Comparison of ENCODE assay signal across 9 cellular contexts in the genomic region with DNA sequence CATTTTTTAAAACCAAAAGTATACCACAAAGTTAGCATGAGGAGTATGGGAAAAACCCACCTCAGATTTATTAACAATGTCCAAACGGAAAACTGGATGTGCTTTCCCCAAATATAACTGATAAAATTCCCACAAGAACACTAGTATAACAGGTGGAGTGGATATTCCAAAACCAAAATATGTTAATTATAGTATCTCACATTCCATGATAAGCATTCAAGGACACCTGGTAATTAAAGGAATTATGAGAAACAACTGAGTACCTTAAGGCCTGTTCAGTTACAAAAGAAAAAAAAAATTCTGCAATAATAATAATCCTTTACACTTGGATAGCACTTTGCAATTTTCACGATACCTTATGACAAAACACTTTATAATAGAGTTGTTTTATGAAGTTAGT. TPM values are rescaled to one million over a fixed set of nuclear protein-coding genes. Genes with fewer than 3 reads are reported as not detected.
DNase-seq lines count a peak whose midpoint lies in the region; FAIRE-seq and TF ChIP-seq lines count a peak whose summit lies in the region.
"Had no signal": no experiment of that assay in that cellular context is flagged by ENCODE, and none has a peak within 500 bp of the region (broad histone marks: within the 10 kb centered on the region; RNA-seq: fewer than 3 reads in every experiment).

No MANE protein-coding gene starts in this region.

- no peak overlapping the region for H3K27ac Mint-ChIP-seq in activated T-helper 1 cell treated with anti-CD3 and anti-CD28 coated beads, Interleukin-12 subunit alpha, Interleukin-12 subunit beta, Interleukin-2, Interleukin-4 antibody, amounts not matched to agents 30 ng/mL and 10 ng/mL and 1 ng/mL, durations not matched to agents 14 hours and 24 hours and 36 hours

- POLR2A ChIA-PET in A673 (lab: Charles Lee; ENCODE audit: low non-redundant PET), result no interaction called here

- H3K4me2 ChIP-seq in keratinocyte (ENCODE audit: control insufficient read depth, extremely low read depth, insufficient read depth, low read depth, low read length), result peak overlapping the region; percentile 62

- H3K4me3 ChIP-seq in A673 (ENCODE audit: low read depth, low read length, poor library complexity, severe bottlenecking), result peak overlapping the region; percentile 74
- H3K4me3 ChIP-seq in GM12875 (ENCODE audit: low read depth, low read length), result peak overlapping the region; percentile 89
- H3K4me3 ChIP-seq in keratinocyte (ENCODE audit: control insufficient read depth in 2 of 3, extremely low read depth in 1 of 3, insufficient read depth in 2 of 3, low read depth in 1 of 3, low read length in 3 of 3), result no peak overlapping the region

- H3K27me3 Mint-ChIP-seq in activated T-helper 1 cell treated with anti-CD3 and anti-CD28 coated beads, Interleukin-12 subunit alpha, Interleukin-12 subunit beta, Interleukin-2, Interleukin-4 antibody, amounts not matched to agents 30 ng/mL and 10 ng/mL and 1 ng/mL, durations not matched to agents 14 hours and 24 hours and 36 hours (ENCODE audit: insufficient read depth), result no peaks in the 10 kb centered on the region

- CTCF ChIA-PET in A673 (lab: Charles Lee), result interaction anchor here (0.9 kb wide), 1 partner anchor 131 kb away, joined by 3 read pairs; no protein-coding TSS in a partner anchor

- TF ChIP-seq CTCF in A673 (conservative IDR thresholded peaks at IDR 0.05; ENCODE audit: low read depth, low read length) (no peak), GM12875 (IDR thresholded peaks at IDR 0.05; ENCODE audit: borderline replicate concordance, insufficient read depth, low read depth, low read length) (no peak), keratinocyte (optimal IDR thresholded peaks at IDR 0.05 in 1 of 3, IDR thresholded peaks at IDR 0.05 in 1 of 3, conservative IDR thresholded peaks at IDR 0.05 in 1 of 3; ENCODE audit: extremely low read depth in 1 of 3, insufficient read depth in 2 of 3, low read length in 3 of 3) (no peak)

- H3K27me3 ChIP-seq in A673 (replicated peaks; ENCODE audit: insufficient read depth, low read depth, low read length, poor library complexity), result no peaks in the 10 kb centered on the region
- no peaks in the 10 kb centered on the region for H3K27me3 ChIP-seq in keratinocyte (ENCODE audit: control insufficient read depth, extremely low read depth, insufficient read depth, low read length)

- in situ Hi-C loops in ACHN (cut with HindIII; ENCODE audit: low pct_ligation_motif_present, low pct_unique_long_range_greater_than_20kb, low sequenced_read_pairs), result no loop called here

- H3K36me3 Mint-ChIP-seq in activated T-helper 1 cell treated with anti-CD3 and anti-CD28 coated beads, Interleukin-12 subunit alpha, Interleukin-12 subunit beta, Interleukin-2, Interleukin-4 antibody, amounts not matched to agents 30 ng/mL and 10 ng/mL and 1 ng/mL, durations not matched to agents 14 hours and 24 hours and 36 hours (ENCODE audit: low read depth), result no peaks in the 10 kb centered on the region

- H3K9ac ChIP-seq in keratinocyte (ENCODE audit: control insufficient read depth, extremely low read depth, insufficient read depth, low read length), result no peak overlapping the region

- no peak overlapping the region for H2AFZ ChIP-seq in keratinocyte (ENCODE audit: control insufficient read depth, low read length)

- no peak overlapping the region for H3K27ac ChIP-seq in A673 (ENCODE audit: low read depth, low read length, poor library complexity, severe bottlenecking)
- H3K27ac ChIP-seq in keratinocyte (ENCODE audit: control insufficient read depth, insufficient read depth, low read length), result no peak overlapping the region

- dilution Hi-C loops in keratinocyte (cut with MboI; ENCODE audit: extremely low pct_ligation_motif_present, low sequenced_read_pairs), result no loop called here

- H3K4me3 Mint-ChIP-seq in activated T-helper 1 cell treated with anti-CD3 and anti-CD28 coated beads, Interleukin-12 subunit alpha, Interleukin-12 subunit beta, Interleukin-2, Interleukin-4 antibody, amounts not matched to agents 30 ng/mL and 10 ng/mL and 1 ng/mL, durations not matched to agents 14 hours and 24 hours and 36 hours, result peak overlapping the region; percentile 97

- H3K4me1 Mint-ChIP-seq in activated T-helper 1 cell treated with anti-CD3 and anti-CD28 coated beads, Interleukin-12 subunit alpha, Interleukin-12 subunit beta, Interleukin-2, Interleukin-4 antibody, amounts not matched to agents 30 ng/mL and 10 ng/mL and 1 ng/mL, durations not matched to agents 14 hours and 24 hours and 36 hours (ENCODE audit: low read depth), result peaks cover 24% of the 10 kb centered on the region

- no peak for FAIRE-seq in keratinocyte (lab: Jason Lieb, UNC)

- peaks cover 18% of the 10 kb centered on the region for H3K79me2 ChIP-seq in keratinocyte (ENCODE audit: control insufficient read depth, insufficient read depth, low read length)

- H3K4me1 ChIP-seq in A673 (ENCODE audit: insufficient read depth, low read length, poor library complexity, severe bottlenecking) (peaks cover 10% of the 10 kb centered on the region), keratinocyte (ENCODE audit: control insufficient read depth, extremely low read depth, insufficient read depth, low read length) (peaks cover 25% of the 10 kb centered on the region)

- H3K36me3 ChIP-seq in A673 (ENCODE audit: insufficient read depth, low read length, poor library complexity, severe bottlenecking), result no peaks in the 10 kb centered on the region
- no peaks in the 10 kb centered on the region for H3K36me3 ChIP-seq in keratinocyte (ENCODE audit: control insufficient read depth in 2 of 2, extremely low read depth in 1 of 2, insufficient read depth in 2 of 2, low read length in 2 of 2)

- H4K20me1 ChIP-seq in keratinocyte (ENCODE audit: control insufficient read depth, extremely low read depth, insufficient read depth, low read length), result no peaks in the 10 kb centered on the region

- H3K9me3 ChIP-seq in A673 (ENCODE audit: low read depth, low read length, poor library complexity, severe bottlenecking), result no peaks in the 10 kb centered on the region
- H3K9me3 ChIP-seq in keratinocyte (ENCODE audit: control insufficient read depth, low read depth, low read length), result no peaks in the 10 kb centered on the region

- TSS peak; percentile 36 for BruUV-seq in A673 (replicated peaks; lab: Mats Ljungman, UMichigan)

- no peaks in the 10 kb centered on the region for H3K9me1 ChIP-seq in keratinocyte (ENCODE audit: control insufficient read depth, extremely low read depth, insufficient read depth, low read length)

- DNase-seq in A673 (ENCODE audit: low spot score) (no peak), keratinocyte (ENCODE audit: low read depth, low spot score) (no peak), AG08396 (ENCODE audit: low spot score) (no peak), iPS-NIHi11 (ENCODE audit: low spot score) (no peak), NCI-H526 treated with DMSO at 0.1 percent for 48 hours (lab: John Stamatoyannopoulos, UW) (no peak), ACHN (no peak)
- no peak for DNase-seq in activated T-helper 1 cell treated with anti-CD3 and anti-CD28 coated beads, Interleukin-12 subunit alpha, Interleukin-12 subunit beta, Interleukin-2, Interleukin-4 antibody, amounts not matched to agents 30 ng/mL and 10 ng/mL and 1 ng/mL, durations not matched to agents 14 hours and 24 hours and 36 hours (ENCODE audit: low spot score)
- DNase-seq: midbrain had no signal

- intact Hi-C loops in A673 (cut with micrococcal nuclease; ENCODE audit: unreplicated experiment), result no loop called here
- intact Hi-C loops in activated T-helper 1 cell treated with anti-CD3 and anti-CD28 coated beads, Interleukin-12 subunit alpha, Interleukin-12 subunit beta, Interleukin-2, Interleukin-4 antibody, amounts not matched to agents 30 ng/mL and 10 ng/mL and 1 ng/mL, durations not matched to agents 14 hours and 24 hours and 36 hours (cut with micrococcal nuclease), result loop anchor here (10.0 kb wide), 1 partner anchor 1271 kb away; the partner anchor contains the start of genes FAM229B and TUBE1

- H3K9me3 Mint-ChIP-seq in activated T-helper 1 cell treated with anti-CD3 and anti-CD28 coated beads, Interleukin-12 subunit alpha, Interleukin-12 subunit beta, Interleukin-2, Interleukin-4 antibody, amounts not matched to agents 30 ng/mL and 10 ng/mL and 1 ng/mL, durations not matched to agents 14 hours and 24 hours and 36 hours, result no peaks in the 10 kb centered on the region

RNA-seq across cellular contexts. Expression of gene CDK19, which starts 1.9 kb away (rescaled TPM):
- 23.7 and 27.4 TPM in 2 replicates for total RNA-seq in A673 (2021)
- 12.4 and 13.7 TPM in 2 replicates for total RNA-seq in activated T-helper 1 cell treated with anti-CD3 and anti-CD28 coated beads, Interleukin-12 subunit alpha, Interleukin-12 subunit beta, Interleukin-2, Interleukin-4 antibody, amounts not matched to agents 30 ng/mL and 10 ng/mL and 1 ng/mL, durations not matched to agents 14 hours and 24 hours and 36 hours
- 3.8 to 6.4 TPM (median 4.9 TPM) in 3 replicates for polyA plus RNA-seq in keratinocyte
- 4.8 TPM for polyA plus RNA-seq in keratinocyte (2011; ENCODE audit: low read depth)
- polyA plus RNA-seq in keratinocyte (2011; cell fraction: cytosol; rRNA removed), result 3.4 and 6.3 TPM in 2 replicates
- polyA plus RNA-seq in keratinocyte (2011; cell fraction: nucleus; rRNA removed), result 5.2 and 6.8 TPM in 2 replicates
- 2.9 and 5.4 TPM in 2 replicates for polyA plus RNA-seq in keratinocyte (2012; ENCODE audit: low replicate concordance)
- 1.3 to 7.1 TPM (median 5.0 TPM) in 3 replicates for polyA minus RNA-seq in keratinocyte
- polyA minus RNA-seq in keratinocyte (2011; cell fraction: cytosol; rRNA and poly(A)+ RNA removed), result 4.2 TPM
- 3.9 and 8.5 TPM in 2 replicates for polyA minus RNA-seq in keratinocyte (2011; cell fraction: nucleus; rRNA and poly(A)+ RNA removed)

Comparison
In these comparisons a context has a peak if more than half of its experiments do, and no peak if none do; other contexts are left out.
1. H3K4me3 ChIP-seq: peak in A673 (single experiment) and GM12875 (single experiment); none in keratinocyte (0 of 3).